ENCODE assay signal across 12 cellular contexts in the genomic region with DNA sequence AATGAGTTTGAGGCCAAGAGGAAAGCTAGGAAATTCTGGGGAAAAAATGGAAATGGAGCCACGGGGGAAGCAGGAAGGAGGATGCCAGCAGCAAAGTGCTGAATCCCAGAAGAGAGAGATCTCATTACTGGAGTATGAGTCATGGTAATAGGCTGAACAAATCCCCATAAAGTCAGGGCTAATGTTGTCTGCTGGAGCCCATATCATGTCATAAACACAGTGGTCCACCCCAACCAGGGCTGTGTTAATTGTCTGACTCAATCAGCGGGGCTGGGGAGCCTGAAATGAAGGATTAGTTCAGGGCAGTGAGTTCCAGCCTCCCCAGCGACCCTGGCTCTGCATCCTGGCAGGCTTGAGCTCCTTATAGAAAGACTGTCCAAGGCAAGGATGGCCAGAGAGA.
DNase-seq lines count a peak whose midpoint lies in the region; ATAC-seq, FAIRE-seq and TF ChIP-seq lines count a peak whose summit lies in the region.
"Had no signal": no experiment of that assay in that cellular context is flagged by ENCODE, and none has a peak within 500 bp of the region (broad histone marks: within the 10 kb centered on the region; RNA-seq: fewer than 3 reads in every experiment).

No MANE protein-coding gene starts in this region.

- H3K23ac ChIP-seq in neuronal stem cell (ENCODE audit: low read depth, low read length, poor library complexity), result no peak overlapping the region

- no peak overlapping the region for H2AK5ac ChIP-seq in neuronal stem cell (ENCODE audit: low read depth, low read length)

- WGBS in neuronal stem cell (ENCODE audit: extremely low coverage in 2 of 2, insufficient read length in 2 of 2, insufficient replicate concordance in 1 of 2), 2 donors, result no CpG with 5 or more reads among the region's 3 CpGs

- H3K9me3 ChIP-seq in neuronal stem cell (replicated peaks in 1 of 2; ENCODE audit: control insufficient read depth in 2 of 2, insufficient read depth in 1 of 2, low read depth in 1 of 2, low read length in 2 of 2) (no peaks in the 10 kb centered on the region), kidney (ENCODE audit: control insufficient read depth in 1 of 2, low read length in 2 of 2) (no peaks in the 10 kb centered on the region), left ventricle myocardium inferior (replicated peaks) (no peaks in the 10 kb centered on the region)

- no peaks in the 10 kb centered on the region for H3K27me3 ChIP-seq in neuronal stem cell (ENCODE audit: control insufficient read depth in 3 of 3, insufficient read depth in 3 of 3, low read depth in 1 of 3, low read length in 3 of 3)
- H3K27me3 ChIP-seq in left ventricle myocardium inferior (ENCODE audit: low read depth), result no peaks in the 10 kb centered on the region

- no peak for ATAC-seq in GM21723 (IDR thresholded peaks at IDR 0.05; ENCODE audit: unreplicated experiment)

- H3K36me3 ChIP-seq in neuronal stem cell (replicated peaks in 1 of 2; ENCODE audit: control insufficient read depth in 2 of 2, insufficient read depth in 2 of 2, low read length in 2 of 2) (no peaks in the 10 kb centered on the region), kidney (ENCODE audit: control insufficient read depth in 1 of 2, insufficient read depth in 2 of 2, low read length in 2 of 2) (no peaks in the 10 kb centered on the region), left ventricle myocardium inferior (no peaks in the 10 kb centered on the region)

- peak overlapping the region; percentile 17 for H3K14ac ChIP-seq in neuronal stem cell (ENCODE audit: low read length)

- H2AFZ ChIP-seq in neuronal stem cell (ENCODE audit: low read length), result no peak overlapping the region

- no peak overlapping the region for H2BK15ac ChIP-seq in neuronal stem cell (ENCODE audit: low read length)

- intact Hi-C loops in kidney (cut with DNase I) (no loop called here), left ventricle myocardium inferior (cut with micrococcal nuclease) (no loop called here)

- no peak overlapping the region for H2BK120ac ChIP-seq in neuronal stem cell (ENCODE audit: low read depth, low read length)

- H3K18ac ChIP-seq in neuronal stem cell (ENCODE audit: low read length), result peak overlapping the region; percentile 44

- H3K9ac ChIP-seq in neuronal stem cell (ENCODE audit: low read depth, low read length, poor library complexity) (no peak overlapping the region), kidney (ENCODE audit: low read length in 2 of 2) (no peak overlapping the region)

- H4K91ac ChIP-seq in neuronal stem cell (ENCODE audit: low read depth, low read length, poor library complexity), result no peak overlapping the region

- no peaks in the 10 kb centered on the region for H3K79me1 ChIP-seq in neuronal stem cell (ENCODE audit: low read depth, low read length)

- no peak overlapping the region for H2BK5ac ChIP-seq in neuronal stem cell (ENCODE audit: low read length)

- no peak for FAIRE-seq in kidney (lab: Jason Lieb, UNC)
- FAIRE-seq: endometrium had no signal

- H3K4me3 ChIP-seq in neuronal stem cell (ENCODE audit: low read length in 2 of 2) (no peak overlapping the region), kidney (ENCODE audit: low read length in 2 of 2) (no peak overlapping the region), left ventricle myocardium inferior (no peak overlapping the region)

- no peak overlapping the region for H3K27ac ChIP-seq in neuronal stem cell (replicated peaks; ENCODE audit: low read length)
- no peak overlapping the region for H3K27ac ChIP-seq in kidney (ENCODE audit: low read depth in 2 of 2, low read length in 2 of 2)
- H3K27ac ChIP-seq in left ventricle myocardium inferior (replicated peaks), result no peak overlapping the region

- no peak overlapping the region for H4K8ac ChIP-seq in neuronal stem cell (ENCODE audit: low read depth, low read length)

- H3K4me1 ChIP-seq in neuronal stem cell (ENCODE audit: control insufficient read depth in 2 of 2, insufficient read depth in 1 of 2, low read depth in 1 of 2, low read length in 2 of 2), result peaks cover 2% of the 10 kb centered on the region in 2 donors
- H3K4me1 ChIP-seq in kidney (ENCODE audit: control insufficient read depth in 1 of 2, insufficient read depth in 1 of 2, low read depth in 1 of 2, low read length in 2 of 2), result no peaks in the 10 kb centered on the region
- peaks cover 7% of the 10 kb centered on the region for H3K4me1 ChIP-seq in left ventricle myocardium inferior

- no peak for TF ChIP-seq CTCF in kidney (IDR thresholded peaks at IDR 0.05; ENCODE audit: borderline replicate concordance, extremely low read depth, insufficient read depth)
- TF ChIP-seq CTCF in left ventricle myocardium inferior (IDR thresholded peaks at IDR 0.05; ENCODE audit: borderline replicate concordance), result no peak

- H2BK12ac ChIP-seq in neuronal stem cell (ENCODE audit: low read length), result no peak overlapping the region

- H3K4me2 ChIP-seq in neuronal stem cell (ENCODE audit: insufficient read depth, low read length, poor library complexity, severe bottlenecking), result no peak overlapping the region

- no peak overlapping the region for H3K4ac ChIP-seq in neuronal stem cell (ENCODE audit: low read length)

- DNase-seq in EH (ENCODE audit: low read depth) (peak; percentile 94), MV-4-11 (lab: John Stamatoyannopoulos, UW) (peak; percentile 14), dedifferentiated amniotic fluid mesenchymal stem cell (ENCODE audit: extremely low spot score) (peak; percentile 25), neuronal stem cell (ENCODE audit: low spot score) (no peak), mesenteric fat pad (ENCODE audit: low spot score) (no peak), kidney (no peak), left ventricle myocardium inferior (no peak)
- DNase-seq: IMR-90, NCI-H2171, SHP77 treated with DMSO at 0.1 percent for 48 hours had no signal

Comparison
In these comparisons a context has a peak if more than half of its experiments do, and no peak if none do; other contexts are left out.
1. DNase-seq: peak in EH (single experiment), MV-4-11 (single experiment) and dedifferentiated amniotic fluid mesenchymal stem cell (single experiment); none in neuronal stem cell (single experiment), mesenteric fat pad (single experiment), kidney (single experiment) and left ventricle myocardium inferior (single experiment).